ENCODE assay signal across 8 cellular contexts in genomic region chr20:3470627-3471396, GRCh38. TPM values are rescaled to one million over a fixed set of nuclear protein-coding genes. Genes with fewer than 3 reads are reported as not detected.
DNase-seq lines count a peak whose midpoint lies in the region; ATAC-seq and TF ChIP-seq lines count a peak whose summit lies in the region.

ATRN (plus strand) TSS chr20:3471018; CDS start chr20:3471108, 90 bp downstream.

- CTCF ChIA-PET in Calu3 (lab: Charles Lee) = no interaction called here

- no peaks in the 10 kb centered on the region for H3K9me3 Mint-ChIP-seq in Calu3 (ENCODE audit: low read depth, unreplicated experiment)

- peaks cover 23% of the 10 kb centered on the region for H3K36me3 Mint-ChIP-seq in Calu3 (ENCODE audit: insufficient read depth, unreplicated experiment)

- 0 out of 2 replicates have a peak, but pooled peaks cover 4% of the 10 kb centered on the region for H4K20me1 ChIP-seq in OCI-LY3 (ENCODE audit: insufficient read depth, low read length)

- TF ChIP-seq CTCF in Calu3 (IDR thresholded peaks at IDR 0.05; ENCODE audit: unreplicated experiment) (no peak), OCI-LY3 (IDR thresholded peaks at IDR 0.05; ENCODE audit: low read depth, low read length) (no peak), epithelial cell of esophagus (IDR thresholded peaks at IDR 0.05; ENCODE audit: insufficient read depth, low read depth, low read length, missing control alignments) (no peak), mucosa of descending colon (IDR thresholded peaks at IDR 0.05) (no peak)

- peak within 1 kb of the TSS; percentile 81 for H3K4me3 ChIP-seq in OCI-LY3 (ENCODE audit: low read length)
- H3K4me3 ChIP-seq in epithelial cell of esophagus (ENCODE audit: low read length) = peak within 1 kb of the TSS; percentile 83
- H3K4me3 ChIP-seq in mucosa of descending colon = peak within 1 kb of the TSS; percentile 88

- DNase-seq in Calu3 (peak; percentile 90), HUDEP-2 (lab: John Stamatoyannopoulos, UW; ENCODE audit: unreplicated experiment in 76 of 76) (peak in 73 of 76 experiments; percentile 5 to 95 (median 81)), activated T-cell treated with anti-CD3 and anti-CD28 coated beads for 4 hours (peak; percentile 84), epithelial cell of esophagus (ENCODE audit: low read depth) (peak; percentile 91), mucosa of descending colon (peak; percentile 92 to 93 (median 92))
- peak; percentile 92 to 93 for DNase-seq in stimulated activated CD8-positive, alpha-beta memory T cell treated with anti-CD3 and anti-CD28 coated beads, Interleukin-2, amount 100 ng/mL, for 48 hours (ENCODE audit: low read depth in 2 of 2)

- H3K79me2 ChIP-seq in OCI-LY3 (ENCODE audit: low read length) = peaks cover 39% of the 10 kb centered on the region

- no peaks in the 10 kb centered on the region for H3K36me3 ChIP-seq in OCI-LY3 (replicated peaks; ENCODE audit: low read depth, low read length)
- no peaks in the 10 kb centered on the region for H3K36me3 ChIP-seq in mucosa of descending colon (ENCODE audit: low read depth)

- peak within 1 kb of the TSS; percentile 94 for H3K4me2 ChIP-seq in OCI-LY3 (ENCODE audit: low read length)

- peaks cover 17% of the 10 kb centered on the region for H3K4me1 ChIP-seq in OCI-LY3 (ENCODE audit: low read length)
- H3K4me1 ChIP-seq in mucosa of descending colon (ENCODE audit: low read depth) = peaks cover 23% of the 10 kb centered on the region

- no TSS peak for BruUV-seq in Calu3 (replicated peaks; lab: Mats Ljungman, UMichigan)

- H2AFZ ChIP-seq in OCI-LY3 (ENCODE audit: low read depth, low read length) = peak within 1 kb of the TSS; percentile 74; the same call in 1 of the 2 replicates

- H3K27ac ChIP-seq in OCI-LY3 (ENCODE audit: low read length) = peak within 1 kb of the TSS; percentile 7; the same call in 1 of the 2 replicates

- H3K9me3 ChIP-seq in OCI-LY3 (ENCODE audit: insufficient read depth, low read length) = no peaks in the 10 kb centered on the region
- no peaks in the 10 kb centered on the region for H3K9me3 ChIP-seq in mucosa of descending colon

- peak within 1 kb of the TSS; percentile 75 for H3K9ac ChIP-seq in OCI-LY3 (ENCODE audit: low read length)

- peak within 1 kb of the TSS; percentile 98 for H3K4me3 Mint-ChIP-seq in Calu3 (ENCODE audit: low read depth, unreplicated experiment)

- peaks cover 14% of the 10 kb centered on the region for H3K27me3 Mint-ChIP-seq in Calu3 (ENCODE audit: unreplicated experiment)

- H3K27ac Mint-ChIP-seq in Calu3 (ENCODE audit: unreplicated experiment) = peak within 1 kb of the TSS; percentile 48

- intact Hi-C loops in Calu3 (cut with micrococcal nuclease; ENCODE audit: unreplicated experiment) = no loop called here
- intact Hi-C loops in mucosa of descending colon (cut with DNase I, micrococcal nuclease) = loop anchor here in 1 of 2 donors (10.0 kb wide), 1 partner anchor 56 kb away; no protein-coding TSS in a partner anchor

- peaks cover 14% of the 10 kb centered on the region for H3K27me3 ChIP-seq in OCI-LY3 (ENCODE audit: low read depth, low read length)

- ATAC-seq in GM21367 (IDR thresholded peaks at IDR 0.05; ENCODE audit: unreplicated experiment) (peak; percentile 71), mucosa of descending colon (peak; percentile 99)

- peaks cover 25% of the 10 kb centered on the region for H3K4me1 Mint-ChIP-seq in Calu3 (ENCODE audit: low read depth, unreplicated experiment)

RNA-seq across cellular contexts. Expression of gene ATRN, which starts in this region (rescaled TPM):
- total RNA-seq in Calu3 (2022) (23.9 and 28.3 TPM in 2 replicates), mucosa of descending colon (10 to 100 TPM; 22.1 to 28.2 (median 23.7) TPM)

Comparison
In these comparisons a context has a peak if more than half of its experiments do, and no peak if none do; other contexts are left out.
1. Peak in every context shown above with its lines: DNase-seq, ATAC-seq, H3K4me3 ChIP-seq and H3K27ac ChIP-seq.